Comparison of ENCODE assay signal across 8 cellular contexts in the genomic region with DNA sequence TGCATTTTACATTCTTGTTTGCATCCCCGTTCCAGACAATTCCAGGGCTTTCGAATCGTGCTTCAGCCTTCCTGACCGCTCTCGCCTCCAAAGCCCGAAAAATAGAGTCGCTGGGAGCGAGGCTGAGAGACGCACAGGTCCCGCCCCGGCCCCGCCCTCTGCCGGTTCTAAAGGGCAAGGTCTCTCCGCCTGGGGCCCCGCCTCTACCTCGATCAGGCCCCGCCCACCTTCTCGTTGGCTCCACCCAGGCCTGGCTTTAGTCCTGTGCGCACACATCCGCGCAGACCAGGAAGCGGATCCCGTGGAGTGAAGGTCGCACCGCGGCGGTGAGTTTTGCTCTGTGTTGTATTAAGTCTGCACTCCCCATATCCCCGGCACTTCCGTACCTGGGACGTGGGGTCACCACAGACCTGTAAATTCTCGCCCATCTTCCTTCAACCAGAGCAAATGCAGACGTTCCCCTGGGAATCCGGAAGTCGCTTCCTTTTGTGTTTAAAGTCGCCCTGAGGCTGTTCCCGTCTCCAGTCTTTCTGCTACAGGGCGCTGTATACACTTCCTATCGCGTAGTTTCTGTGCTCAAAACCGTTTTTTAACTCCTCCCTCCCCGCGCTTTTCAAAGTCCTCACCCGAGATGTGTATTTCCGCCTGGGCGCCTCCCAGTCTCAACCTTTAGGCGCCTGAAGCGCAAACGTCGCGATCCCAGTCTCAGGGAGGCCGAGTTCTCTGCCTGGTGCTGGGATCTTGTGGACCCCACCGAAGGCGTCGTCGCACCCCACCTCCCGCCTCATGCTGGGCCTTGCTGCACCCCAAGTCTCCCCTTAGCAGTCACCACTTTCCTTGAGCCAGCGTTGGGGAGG. TPM values are rescaled to one million over a fixed set of nuclear protein-coding genes. Genes with fewer than 3 reads are reported as not detected.
DNase-seq lines count a peak whose midpoint lies in the region; ATAC-seq and TF ChIP-seq lines count a peak whose summit lies in the region.

A gene (plus strand): TSS at position 283 of the 857 bp plus-strand sequence. CDS start 3,861 bp downstream, outside the sequence.

- peaks cover 15% of the 10 kb centered on the region for H3K4me1 Mint-ChIP-seq in T-helper 1 cell treated with Interleukin-12 subunit alpha and Interleukin-12 subunit beta and Interleukin-4 antibody, amounts not matched to agents 30 μg/mL and 1 μg/mL, for 36 hours (ENCODE audit: low read depth)

- WGBS in psoas muscle, 3 donors: 0% methylated on average over 57 of the region's 57 CpGs
- WGBS in urinary bladder: under 1% methylated on average over 57 of the region's 57 CpGs

- peaks cover 59% of the 10 kb centered on the region for H3K36me3 Mint-ChIP-seq in T-helper 1 cell treated with Interleukin-12 subunit alpha and Interleukin-12 subunit beta and Interleukin-4 antibody, amounts not matched to agents 30 μg/mL and 1 μg/mL, for 36 hours (ENCODE audit: low read depth)

- H3K4me3 Mint-ChIP-seq in T-helper 1 cell treated with Interleukin-12 subunit alpha and Interleukin-12 subunit beta and Interleukin-4 antibody, amounts not matched to agents 30 μg/mL and 1 μg/mL, for 36 hours: peak within 1 kb of the TSS; percentile 94

- H3K36me3 ChIP-seq in right atrium auricular region (peaks cover 24% of the 10 kb centered on the region), psoas muscle (ENCODE audit: insufficient read depth in 1 of 2, low read depth in 1 of 2) (peaks cover 0 to 35% of the 10 kb centered on the region in 2 donors), urinary bladder (ENCODE audit: insufficient read depth) (no peaks in the 10 kb centered on the region)

- H3K4me3 ChIP-seq in right atrium auricular region (peak within 1 kb of the TSS; percentile 61 to 83), psoas muscle (peak within 1 kb of the TSS; percentile 87), urinary bladder (ENCODE audit: low read depth, low read length) (peak within 1 kb of the TSS; percentile 63)

- TF ChIP-seq CTCF in right atrium auricular region (IDR thresholded peaks at IDR 0.05): peak in 1 of 2 donors; percentile 37
- peak; percentile 32 for TF ChIP-seq CTCF in psoas muscle (IDR thresholded peaks at IDR 0.05)

- intact Hi-C loops in psoas muscle (cut with DNase I): loop anchor here in 1 of 2 donors (5.0 kb wide), 1 partner anchor 33 kb away; no protein-coding TSS in a partner anchor

- DNase-seq in Daoy (ENCODE audit: low read depth): peak; percentile 97
- peak; percentile 83 for DNase-seq in H4 (ENCODE audit: low spot score)
- peak; percentile 75 for DNase-seq in NCI-H1048 (lab: John Stamatoyannopoulos, UW)
- DNase-seq in anterior cingulate cortex (lab: John Stamatoyannopoulos, UW): peak; percentile 54 to 96 (median 91)
- peak; percentile 96 for DNase-seq in right atrium auricular region (ENCODE audit: low spot score)
- peak; percentile 95 to 97 for DNase-seq in psoas muscle

- peak; percentile 100 for ATAC-seq in psoas muscle

- H3K9me3 ChIP-seq in right atrium auricular region: no peaks in the 10 kb centered on the region
- peaks cover 10% of the 10 kb centered on the region for H3K9me3 ChIP-seq in psoas muscle

- peak within 1 kb of the TSS; percentile 49 to 83 for H3K27ac ChIP-seq in right atrium auricular region
- H3K27ac ChIP-seq in psoas muscle: peak within 1 kb of the TSS; percentile 78
- H3K27ac ChIP-seq in urinary bladder (ENCODE audit: low read depth): peak within 1 kb of the TSS; percentile 49

- peak within 1 kb of the TSS; percentile 97 for H3K27ac Mint-ChIP-seq in T-helper 1 cell treated with Interleukin-12 subunit alpha and Interleukin-12 subunit beta and Interleukin-4 antibody, amounts not matched to agents 30 μg/mL and 1 μg/mL, for 36 hours

- H3K4me1 ChIP-seq in right atrium auricular region (peaks cover 0 to 13% of the 10 kb centered on the region in 2 donors), psoas muscle (no peaks in the 10 kb centered on the region), urinary bladder (ENCODE audit: insufficient read depth) (no peaks in the 10 kb centered on the region)

- H3K27me3 ChIP-seq in right atrium auricular region (no peaks in the 10 kb centered on the region), psoas muscle (ENCODE audit: insufficient read depth in 3 of 3, low read length in 2 of 3) (no peaks in the 10 kb centered on the region)

- no peaks in the 10 kb centered on the region for H3K27me3 Mint-ChIP-seq in T-helper 1 cell treated with Interleukin-12 subunit alpha and Interleukin-12 subunit beta and Interleukin-4 antibody, amounts not matched to agents 30 μg/mL and 1 μg/mL, for 36 hours (ENCODE audit: low read depth)

- peaks cover 45% of the 10 kb centered on the region for H3K9me3 Mint-ChIP-seq in T-helper 1 cell treated with Interleukin-12 subunit alpha and Interleukin-12 subunit beta and Interleukin-4 antibody, amounts not matched to agents 30 μg/mL and 1 μg/mL, for 36 hours

RNA-seq across cellular contexts. Expression of the gene that starts here (rescaled TPM):
- total RNA-seq in Daoy (2014; rRNA removed; shearing (Covaris generic)): 6.3 and 11.7 TPM in 2 replicates
- 5.4 and 6.8 TPM in 2 replicates for total RNA-seq in H4 (2014; rRNA removed; shearing (Covaris generic))
- total RNA-seq in right atrium auricular region (10 to 100 TPM; 12.7 to 13.6 TPM), psoas muscle (10 to 100 TPM in 1 of 4 donors, 1 to 10 TPM in 3; 4.5 to 10.3 (median 7.9) TPM), urinary bladder (38.8 TPM)
- polyA plus RNA-seq in psoas muscle (10 to 100 TPM in 1 of 3 donors, 1 to 10 TPM in 2; 2.0 to 10.5 (median 3.6) TPM), urinary bladder (7.0 TPM)

Comparison
In these comparisons a context has a peak if more than half of its experiments do, and no peak if none do; other contexts are left out.
1. Peak in every context shown above with its lines: DNase-seq, ATAC-seq, H3K4me3 ChIP-seq and H3K27ac ChIP-seq.